34 cellular contexts compared by ENCODE assay signal in genomic region chr14:32136027-32136825, GRCh38.
"Had no signal": no experiment of that assay in that cellular context is flagged by ENCODE, and none has a peak within 500 bp of the region (broad histone marks: within the 10 kb centered on the region; RNA-seq: fewer than 3 reads in every experiment).

No MANE protein-coding gene starts in this region.

- H3K36me3 ChIP-seq: ovary, upper lobe of right lung had no signal

- H3K9me3 Mint-ChIP-seq: memory B cell had no signal

- ATAC-seq: heart left ventricle; left colon; naive thymus-derived CD4-positive, alpha-beta T cell; upper lobe of right lung had no signal

- H3K4me1 Mint-ChIP-seq: activated naive CD4-positive, alpha-beta T cell treated with anti-CD3 and anti-CD28 coated beads, Interleukin-2, amount 10 ng/mL, durations not matched to agents 7 days and 5 days; activated naive CD8-positive, alpha-beta T cell treated with anti-CD3 and anti-CD28 coated beads, Interleukin-2, amount 10 ng/mL, durations not matched to agents 7 days and 5 days; immature natural killer cell had no signal

- H3K4me1 ChIP-seq: suprapubic skin, upper lobe of right lung had no signal

- H3K4me2 ChIP-seq: smooth muscle cell had no signal

- H3K4me3 Mint-ChIP-seq: activated naive CD4-positive, alpha-beta T cell treated with anti-CD3 and anti-CD28 coated beads, Interleukin-2, amount 10 ng/mL, durations not matched to agents 7 days and 5 days; activated naive CD8-positive, alpha-beta T cell treated with anti-CD3 and anti-CD28 coated beads, Interleukin-2, amount 10 ng/mL, durations not matched to agents 7 days and 5 days; immature natural killer cell; memory B cell; naive thymus-derived CD4-positive, alpha-beta T cell; T-helper 1 cell treated with Interleukin-12 subunit alpha and Interleukin-12 subunit beta and Interleukin-4 antibody, amounts not matched to agents 30 μg/mL and 1 μg/mL, for 36 hours had no signal

- H3K4me3 ChIP-seq: heart left ventricle, ovary, sigmoid colon, smooth muscle cell, suprapubic skin, tibial artery, upper lobe of right lung had no signal

- H3K27me3 ChIP-seq: heart left ventricle, ovary, sigmoid colon, suprapubic skin, tibial artery, upper lobe of right lung had no signal

- DNase-seq: activated CD4-positive, alpha-beta T cell treated with anti-CD3 and anti-CD28 coated beads for 4 hours; activated CD4-positive, alpha-beta T cell treated with anti-CD3 and anti-CD28 coated beads, Interleukin-2, amount 50 U/mL, for 48 hours; activated CD8-positive, alpha-beta memory T cell treated with anti-CD3 and anti-CD28 coated beads, Interleukin-2, amount 50 U/mL, for 4 hours; activated gamma-delta T cell; activated naive CD4-positive, alpha-beta T cell treated with anti-CD3 and anti-CD28 coated beads, Interleukin-2, amount 10 ng/mL, durations not matched to agents 7 days and 5 days; activated naive CD8-positive, alpha-beta T cell treated with anti-CD3 and anti-CD28 coated beads, Interleukin-2, amount 10 ng/mL, durations not matched to agents 7 days and 5 days; activated T-cell treated with anti-CD3 and anti-CD28 coated beads, Interleukin-2, amount 50 U/mL, for 1 hour; amygdala; central memory CD4-positive, alpha-beta T cell; dermis blood vessel endothelial cell; effector CD4-positive, alpha-beta T cell; heart left ventricle; hypothalamus; immature natural killer cell; kidney; left colon; midbrain; naive thymus-derived CD4-positive, alpha-beta T cell; ovary; retina; sigmoid colon; stimulated activated CD4-positive, alpha-beta T cell treated with anti-CD3 and anti-CD28 coated beads, Interleukin-1b, Interleukin-23, amount 100 ng/mL, for 48 hours; stimulated activated naive CD4-positive, alpha-beta T cell; T-helper 9 cell; tibial artery; upper lobe of right lung had no signal

- FAIRE-seq: endometrium, TTC549 had no signal

- H3K27ac Mint-ChIP-seq: activated naive CD4-positive, alpha-beta T cell treated with anti-CD3 and anti-CD28 coated beads, Interleukin-2, amount 10 ng/mL, durations not matched to agents 7 days and 5 days; activated naive CD8-positive, alpha-beta T cell treated with anti-CD3 and anti-CD28 coated beads, Interleukin-2, amount 10 ng/mL, durations not matched to agents 7 days and 5 days; immature natural killer cell; memory B cell; naive thymus-derived CD4-positive, alpha-beta T cell; T-helper 1 cell treated with Interleukin-12 subunit alpha and Interleukin-12 subunit beta and Interleukin-4 antibody, amounts not matched to agents 30 μg/mL and 1 μg/mL, for 36 hours had no signal

- H3K27ac ChIP-seq: heart left ventricle, ovary, sigmoid colon, suprapubic skin, tibial artery, upper lobe of right lung, VCaP had no signal

- H3K9me3 ChIP-seq: ovary had no signal

- H3K27me3 Mint-ChIP-seq: activated naive CD4-positive, alpha-beta T cell treated with anti-CD3 and anti-CD28 coated beads, Interleukin-2, amount 10 ng/mL, durations not matched to agents 7 days and 5 days; activated naive CD8-positive, alpha-beta T cell treated with anti-CD3 and anti-CD28 coated beads, Interleukin-2, amount 10 ng/mL, durations not matched to agents 7 days and 5 days; memory B cell; naive thymus-derived CD4-positive, alpha-beta T cell; progenitor cell of endocrine pancreas had no signal
